Comparison of ENCODE assay signal across 31 cellular contexts in genomic region chr20:6116763-6117162, GRCh38. TPM values are rescaled to one million over a fixed set of nuclear protein-coding genes. Genes with fewer than 3 reads are reported as not detected.
"Had no signal": no experiment of that assay in that cellular context is flagged by ENCODE, and none has a peak within 500 bp of the region (broad histone marks: within the 10 kb centered on the region; RNA-seq: fewer than 3 reads in every experiment).

No MANE protein-coding gene starts in this region.

- H3K36me3 ChIP-seq: ascending aorta had no signal

- H3K27me3 ChIP-seq: ascending aorta, cardiac muscle cell had no signal

- H3K9me3 ChIP-seq: ascending aorta had no signal

- H3K27ac ChIP-seq: ascending aorta, cardiac muscle cell, VCaP had no signal

- H3K4me3 ChIP-seq: ascending aorta, cardiac muscle cell had no signal

- H3K4me1 ChIP-seq: ascending aorta had no signal

- ATAC-seq: activated CD4-positive, alpha-beta T cell treated with anti-CD3 and anti-CD28 coated beads for 36 hours; activated CD8-positive, alpha-beta memory T cell treated with anti-CD3 and anti-CD28 coated beads, Interleukin-2, amount 10 ng/mL, durations not matched to agents 7 days and 5 days; activated CD8-positive, alpha-beta T cell treated with anti-CD3 and anti-CD28 coated beads, Interleukin-2, amount 10 ng/mL, durations not matched to agents 7 days and 5 days; activated naive CD8-positive, alpha-beta T cell treated with anti-CD3 and anti-CD28 coated beads, Interleukin-2, amount 50 U/mL, for 24 hours had no signal

- DNase-seq: activated B cell treated with CpG ODN at 0.5 μM for 24 hours; activated CD4-positive, alpha-beta memory T cell treated with anti-CD3 and anti-CD28 coated beads, Interleukin-2, amount 10 ng/mL, durations not matched to agents 7 days and 5 days; activated CD4-positive, alpha-beta T cell treated with anti-CD3 and anti-CD28 coated beads for 1 hour; activated CD4-positive, alpha-beta T cell treated with anti-CD3 and anti-CD28 coated beads for 36 hours; activated CD4-positive, alpha-beta T cell treated with anti-CD3 and anti-CD28 coated beads for 48 hours; activated CD4-positive, alpha-beta T cell treated with anti-CD3 and anti-CD28 coated beads, Interleukin-2, amount 10 ng/mL, durations not matched to agents 7 days and 5 days; activated CD4-positive, alpha-beta T cell treated with anti-CD3 and anti-CD28 coated beads, Interleukin-2, amount 50 U/mL, for 48 hours; activated CD8-positive, alpha-beta memory T cell treated with anti-CD3 and anti-CD28 coated beads for 24 hours; activated CD8-positive, alpha-beta memory T cell treated with anti-CD3 and anti-CD28 coated beads, Interleukin-2, amount 10 ng/mL, durations not matched to agents 7 days and 5 days; activated CD8-positive, alpha-beta memory T cell treated with anti-CD3 and anti-CD28 coated beads, Interleukin-2, amount 50 U/mL, for 48 hours; activated CD8-positive, alpha-beta T cell treated with anti-CD3 and anti-CD28 coated beads, Interleukin-2, amount 10 ng/mL, durations not matched to agents 7 days and 5 days; activated effector memory CD4-positive, alpha-beta T cell treated with Interleukin-2 at 50 U/mL for 16 hours; activated gamma-delta T cell; activated naive CD4-positive, alpha-beta T cell treated with anti-CD3 and anti-CD28 coated beads, Interleukin-2, amount 10 ng/mL, durations not matched to agents 7 days and 5 days; activated naive CD4-positive, alpha-beta T cell treated with Interleukin-2 at 50 U/mL for 16 hours; activated naive CD8-positive, alpha-beta T cell treated with anti-CD3 and anti-CD28 coated beads, Interleukin-2, amount 10 ng/mL, durations not matched to agents 7 days and 5 days; activated naive CD8-positive, alpha-beta T cell treated with anti-CD3 and anti-CD28 coated beads, Interleukin-2, amount 50 U/mL, for 24 hours; activated T-cell treated with anti-CD3 and anti-CD28 coated beads, Interleukin-2, amount 50 U/mL, for 24 hours; activated T-cell treated with anti-CD3 and anti-CD28 coated beads, Interleukin-2, amount 50 U/mL, for 48 hours; amygdala; anterior cingulate cortex; caudate nucleus; cerebellar nuclear complex; T-helper 1 cell; T-helper 2 cell; T-helper 9 cell had no signal

- FAIRE-seq: bronchial epithelial cell, TTC549 had no signal

RNA-seq across cellular contexts. Expression of gene FERMT1, which starts 6.1 kb away (rescaled TPM):
- total RNA-seq: activated B cell treated with CpG ODN at 0.5 μM for 24 hours; activated CD4-positive, alpha-beta memory T cell treated with anti-CD3 and anti-CD28 coated beads, Interleukin-2, amount 10 ng/mL, durations not matched to agents 7 days and 5 days; activated CD4-positive, alpha-beta T cell treated with anti-CD3 and anti-CD28 coated beads, Interleukin-2, amount 10 ng/mL, durations not matched to agents 7 days and 5 days; activated CD8-positive, alpha-beta T cell treated with anti-CD3 and anti-CD28 coated beads, Interleukin-2, amount 10 ng/mL, durations not matched to agents 7 days and 5 days; activated naive CD8-positive, alpha-beta T cell treated with anti-CD3 and anti-CD28 coated beads, Interleukin-2, amount 10 ng/mL, durations not matched to agents 7 days and 5 days had no signal
